ENCODE assay signal across 1 cellular context in genomic region chr17:15307686-15308085, GRCh38.
TF ChIP-seq lines count a peak whose summit lies in the region.

No MANE protein-coding gene starts in this region.

TF ChIP-seq in IMR-90, 13 proteins besides CTCF, POLR2A, EP300 and RAD21:
- TF ChIP-seq CEBPB (IDR thresholded peaks at IDR 0.05; ENCODE audit: low read depth, low read length) = peak; percentile 61
- TF ChIP-seq NFE2L2 (IDR thresholded peaks at IDR 0.05; ENCODE audit: low read depth, low read length) = peak; percentile 35; the same call in 1 of the 2 replicates
- no peak for TF ChIP-seq BHLHE40 (IDR thresholded peaks at IDR 0.05; ENCODE audit: low read depth, low read length)
- no peak for TF ChIP-seq MAZ (IDR thresholded peaks at IDR 0.05; ENCODE audit: borderline replicate concordance, low read depth, low read length)
TF ChIP-seq in IMR-90: peak in this region for 2.
